ENCODE assay signal across 8 cellular contexts in the genomic region with DNA sequence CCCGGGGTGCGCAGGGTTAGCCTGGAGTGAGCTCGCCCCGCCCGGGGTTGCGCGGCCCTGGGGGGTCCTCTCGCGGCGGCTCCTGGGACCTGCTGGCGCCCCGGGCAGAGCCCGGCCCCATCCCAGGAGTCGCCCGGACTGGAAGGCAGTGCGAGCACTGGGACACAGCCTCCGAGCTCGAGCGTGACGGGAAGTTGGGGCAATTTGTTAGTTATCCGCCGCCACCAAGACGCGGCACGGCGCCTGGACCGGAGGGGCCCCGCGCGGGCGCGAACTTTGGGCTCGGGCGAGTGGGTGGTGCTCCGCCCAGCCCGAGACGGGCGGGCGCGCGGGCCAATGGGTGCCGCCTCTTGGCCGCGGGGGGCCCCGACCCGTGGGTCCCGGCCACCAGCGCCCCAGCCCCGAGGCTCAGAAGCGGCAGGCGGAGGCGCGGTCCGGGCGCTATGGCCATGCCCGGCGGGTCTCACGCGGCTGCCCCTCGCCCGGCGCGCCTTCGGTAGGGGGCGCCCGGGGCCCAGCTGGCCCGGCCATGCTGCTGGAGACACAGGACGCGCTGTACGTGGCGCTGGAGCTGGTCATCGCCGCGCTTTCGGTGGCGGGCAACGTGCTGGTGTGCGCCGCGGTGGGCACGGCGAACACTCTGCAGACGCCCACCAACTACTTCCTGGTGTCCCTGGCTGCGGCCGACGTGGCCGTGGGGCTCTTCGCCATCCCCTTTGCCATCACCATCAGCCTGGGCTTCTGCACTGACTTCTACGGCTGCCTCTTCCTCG. TPM values are rescaled to one million over a fixed set of nuclear protein-coding genes. Genes with fewer than 3 reads are reported as not detected.
DNase-seq lines count a peak whose midpoint lies in the region; ATAC-seq and TF ChIP-seq lines count a peak whose summit lies in the region.

A gene (plus strand): TSS at position 411 of the 773 bp plus-strand sequence. CDS start 119 bp downstream, at position 530.

- peak within 1 kb of the TSS; percentile 60 for H3K4me3 ChIP-seq in SJSA1
- peak within 1 kb of the TSS in 2 of 4 donors; percentile 43 to 60 for H3K4me3 ChIP-seq in adrenal gland
- H3K4me3 ChIP-seq in heart right ventricle = peak within 1 kb of the TSS; percentile 9 to 71 (median 61)

- peak in 4 of 6 experiments; percentile 12 to 55 (median 48) for TF ChIP-seq CTCF in adrenal gland (IDR thresholded peaks at IDR 0.05)
- peak; percentile 28 to 68 (median 54) for TF ChIP-seq CTCF in heart right ventricle (IDR thresholded peaks at IDR 0.05)

- DNase-seq in DMS 273 (lab: John Stamatoyannopoulos, UW; ENCODE audit: unreplicated experiment) (peak; percentile 77), DMS 273 treated with DMSO at 0.1 percent for 48 hours (lab: John Stamatoyannopoulos, UW) (no peak), SJSA1 (ENCODE audit: low read depth in 1 of 2, low spot score in 2 of 2) (peak; percentile 80 to 81), adrenal gland (peak; percentile 52 to 67 (median 61)), heart right ventricle (peak; percentile 41 to 66), posterior vena cava (ENCODE audit: low spot score) (peak; percentile 87)
- DNase-seq in central memory CD4-positive, alpha-beta T cell = no peak

- ATAC-seq in HG03571 (IDR thresholded peaks at IDR 0.05; ENCODE audit: unreplicated experiment) = peak; percentile 52
- peak; percentile 77 to 87 (median 79) for ATAC-seq in heart right ventricle

- peaks cover 49% of the 10 kb centered on the region for H3K4me1 ChIP-seq in SJSA1 (replicated peaks)
- peaks cover 11 to 22% of the 10 kb centered on the region in 2 donors for H3K4me1 ChIP-seq in adrenal gland (replicated peaks in 1 of 2)
- H3K4me1 ChIP-seq in heart right ventricle = peaks cover 6 to 58% (median 18%) of the 10 kb centered on the region in 9 donors

- H3K27ac ChIP-seq in SJSA1 (peak within 1 kb of the TSS; percentile 58), adrenal gland (peak within 1 kb of the TSS in 1 of 5 donors; percentile 7), heart right ventricle (peak within 1 kb of the TSS; percentile 13 to 78 (median 54))

- H3K9me3 ChIP-seq in SJSA1 (replicated peaks) = 0 out of 2 replicates have a peak, but pooled peaks cover 3% of the 10 kb centered on the region
- no peaks in the 10 kb centered on the region for H3K9me3 ChIP-seq in adrenal gland (replicated peaks in 1 of 3)
- H3K9me3 ChIP-seq in heart right ventricle = peaks cover 0 to 4% (median 0%) of the 10 kb centered on the region in 11 donors

- H3K27me3 ChIP-seq in SJSA1 (replicated peaks) (no peaks in the 10 kb centered on the region), adrenal gland (no peaks in the 10 kb centered on the region), heart right ventricle (peaks cover 0 to 27% (median 7%) of the 10 kb centered on the region in 7 donors)

- H3K36me3 ChIP-seq in SJSA1 (peaks cover 5% of the 10 kb centered on the region; the same call in 1 of the 2 replicates), adrenal gland (replicated peaks in 1 of 2) (no peaks in the 10 kb centered on the region), heart right ventricle (no peaks in the 10 kb centered on the region)

- 0 to 1% (median 0%) methylated on average over 1 to 90 of the region's 90 CpGs for WGBS in adrenal gland, 4 donors
- 0 to 1% methylated on average over 87 to 90 of the region's 90 CpGs for WGBS in heart right ventricle, 2 donors

- intact Hi-C loops in adrenal gland (cut with DNase I) (loop anchor here in 1 of 2 donors (10.0 kb wide), 1 partner anchor 50 kb away; a partner anchor contains a TSS), heart right ventricle (cut with DNase I) (loop anchor here in 4 of 10 donors (5.0 to 10.0 kb wide), 2 partner anchors 50 to 52 kb away; a partner anchor contains a TSS), posterior vena cava (cut with DNase I) (no loop called here)

- TF ChIP-seq POLR2A in adrenal gland (IDR thresholded peaks at IDR 0.05) = no peak

RNA-seq across cellular contexts. Expression of the gene that starts here (rescaled TPM):
- 8.5 and 19.5 TPM in 2 replicates for total RNA-seq in SJSA1 (2014; rRNA removed; shearing (Covaris generic))
- 1 to 10 TPM; 1.0 to 4.0 (median 2.2) TPM for total RNA-seq in adrenal gland
- under 1 TPM; 0.17 to 0.68 (median 0.32) TPM for polyA plus RNA-seq in adrenal gland
- total RNA-seq in heart right ventricle = 1 to 10 TPM in 2 of 10 donors, under 1 TPM in 8; 0.18 to 2.0 (median 0.64) TPM
- polyA plus RNA-seq in heart right ventricle = under 1 TPM; 0.59 to 0.67 TPM
- total RNA-seq in posterior vena cava = under 1 TPM; 0.74 to 0.86 TPM

Comparison
In these comparisons a context has a peak if more than half of its experiments do, and no peak if none do; other contexts are left out.
1. DNase-seq: peak in DMS 273 (single experiment), SJSA1 (2 of 2), adrenal gland (7 of 7) and heart right ventricle (2 of 2); none in DMS 273 treated with DMSO at 0.1 percent for 48 hours (single experiment) and central memory CD4-positive, alpha-beta T cell (single experiment).
2. Peak in DNase-seq in posterior vena cava; RNA of the gene not detected or under 1 TPM.